ENCODE assay signal across 21 cellular contexts in genomic region chr20:621115-621756, GRCh38. TPM values are rescaled to one million over a fixed set of nuclear protein-coding genes. Genes with fewer than 3 reads are reported as not detected.
DNase-seq lines count a peak whose midpoint lies in the region; ATAC-seq and TF ChIP-seq lines count a peak whose summit lies in the region.
"Had no signal": no experiment of that assay in that cellular context is flagged by ENCODE, and none has a peak within 500 bp of the region (broad histone marks: within the 10 kb centered on the region; RNA-seq: fewer than 3 reads in every experiment).

No MANE protein-coding gene starts in this region.

- ATAC-seq in GM23338 (peak; percentile 55), HG02678 (IDR thresholded peaks at IDR 0.05; ENCODE audit: unreplicated experiment) (no peak), GM18505 (IDR thresholded peaks at IDR 0.05; ENCODE audit: unreplicated experiment) (no peak)
- ATAC-seq: pancreas had no signal

- peaks cover 18% of the 10 kb centered on the region for H3K4me1 Mint-ChIP-seq in GM23338

- H2AFZ ChIP-seq in GM23338 (peak overlapping the region; percentile 77; the same call in 1 of the 2 replicates), smooth muscle cell (ENCODE audit: low read depth) (no peak overlapping the region)

- no peaks in the 10 kb centered on the region for H3K36me3 ChIP-seq in GM23338 (ENCODE audit: insufficient read depth)
- H3K36me3 ChIP-seq in smooth muscle cell (ENCODE audit: low read depth), result no peaks in the 10 kb centered on the region
- no peaks in the 10 kb centered on the region for H3K36me3 ChIP-seq in tibial nerve
- H3K36me3 ChIP-seq: adrenal gland, pancreas had no signal

- H3K27ac Mint-ChIP-seq in GM23338, result no peak overlapping the region
- H3K27ac Mint-ChIP-seq: activated CD4-positive, alpha-beta memory T cell treated with anti-CD3 and anti-CD28 coated beads for 36 hours; activated T-helper 1 cell treated with anti-CD3 and anti-CD28 coated beads, Interleukin-12 subunit alpha, Interleukin-12 subunit beta, Interleukin-2, Interleukin-4 antibody, amounts not matched to agents 30 ng/mL and 10 ng/mL and 1 ng/mL, durations not matched to agents 14 hours and 24 hours and 36 hours had no signal

- H3K4me3 Mint-ChIP-seq in GM23338, result no peak overlapping the region
- H3K4me3 Mint-ChIP-seq: activated CD4-positive, alpha-beta memory T cell treated with anti-CD3 and anti-CD28 coated beads for 36 hours; activated T-helper 1 cell treated with anti-CD3 and anti-CD28 coated beads, Interleukin-12 subunit alpha, Interleukin-12 subunit beta, Interleukin-2, Interleukin-4 antibody, amounts not matched to agents 30 ng/mL and 10 ng/mL and 1 ng/mL, durations not matched to agents 14 hours and 24 hours and 36 hours had no signal

- no peaks in the 10 kb centered on the region; the same call in 2 of the 3 replicates for H3K36me3 Mint-ChIP-seq in GM23338 (ENCODE audit: low read depth)
- H3K36me3 Mint-ChIP-seq: activated CD4-positive, alpha-beta memory T cell treated with anti-CD3 and anti-CD28 coated beads for 36 hours had no signal

- H3K27me3 Mint-ChIP-seq in GM23338 (ENCODE audit: insufficient read depth, low read depth, poor library complexity), result peaks cover 3% of the 10 kb centered on the region

- no peak for TF ChIP-seq EP300 in tibial nerve (IDR thresholded peaks at IDR 0.05)

- H3K27me3 ChIP-seq in GM23338 (ENCODE audit: insufficient read depth), result no peaks in the 10 kb centered on the region
- H3K27me3 ChIP-seq in smooth muscle cell (ENCODE audit: low read depth), result no peaks in the 10 kb centered on the region
- peaks cover 0 to 22% of the 10 kb centered on the region in 2 donors for H3K27me3 ChIP-seq in tibial nerve

- H3F3A ChIP-seq in GM23338 (replicated peaks; ENCODE audit: low read depth), result no peaks in the 10 kb centered on the region
- H3F3A ChIP-seq in smooth muscle cell (ENCODE audit: low read depth), result no peaks in the 10 kb centered on the region

- no peak overlapping the region for H3K9ac ChIP-seq in smooth muscle cell (ENCODE audit: low read depth)

- H3K27ac ChIP-seq in GM23338 (ENCODE audit: low read depth) (no peak overlapping the region), smooth muscle cell (ENCODE audit: low read depth) (no peak overlapping the region), tibial nerve (no peak overlapping the region)
- H3K27ac ChIP-seq: adrenal gland, C4-2B, pancreas, SK-N-MC had no signal

- DNase-seq in GM23338 (ENCODE audit: low spot score) (no peak), NB4 (ENCODE audit: low read depth) (peak; percentile 31), epithelial cell of esophagus (ENCODE audit: low read depth) (peak; percentile 47), smooth muscle cell (lab: John Stamatoyannopoulos, UW; ENCODE audit: unreplicated experiment) (no peak), tibial nerve (ENCODE audit: low spot score in 2 of 2) (no peak)
- DNase-seq: activated CD4-positive, alpha-beta memory T cell treated with anti-CD3 and anti-CD28 coated beads for 36 hours; adrenal gland; DND-41; NCI-H1092 treated with DMSO at 0.1 percent for 48 hours; NK-92 treated with Interleukin-12 subunit alpha and Interleukin-12 subunit beta, amount 100 ng/mL, for 24 hours; pancreas; small intestine; stimulated activated naive CD4-positive, alpha-beta T cell had no signal

- no peak overlapping the region for H3K4me3 ChIP-seq in GM23338
- H3K4me3 ChIP-seq in NB4 (ENCODE audit: low read depth, low read length), result no peak overlapping the region
- H3K4me3 ChIP-seq in epithelial cell of esophagus (ENCODE audit: low read length), result no peak overlapping the region
- H3K4me3 ChIP-seq in smooth muscle cell, result no peak overlapping the region
- H3K4me3 ChIP-seq in tibial nerve, result no peak overlapping the region
- H3K4me3 ChIP-seq: adrenal gland, pancreas, SK-N-MC had no signal

- no peaks in the 10 kb centered on the region for H3K9me3 ChIP-seq in smooth muscle cell (replicated peaks; ENCODE audit: low read depth)
- peaks cover 0 to 16% (median 0%) of the 10 kb centered on the region in 4 donors for H3K9me3 ChIP-seq in tibial nerve
- H3K9me3 ChIP-seq: adrenal gland had no signal

- peaks cover 8% of the 10 kb centered on the region; the same call in 2 of the 3 replicates for H3K9me3 Mint-ChIP-seq in GM23338
- H3K9me3 Mint-ChIP-seq: activated T-helper 1 cell treated with anti-CD3 and anti-CD28 coated beads, Interleukin-12 subunit alpha, Interleukin-12 subunit beta, Interleukin-2, Interleukin-4 antibody, amounts not matched to agents 30 ng/mL and 10 ng/mL and 1 ng/mL, durations not matched to agents 14 hours and 24 hours and 36 hours had no signal

- TF ChIP-seq POLR2A in NB4 (IDR thresholded peaks at IDR 0.05; ENCODE audit: extremely low read depth, insufficient read length) (no peak), tibial nerve (IDR thresholded peaks at IDR 0.05) (no peak), GM18505 (IDR thresholded peaks at IDR 0.05; ENCODE audit: borderline replicate concordance, extremely low read depth, insufficient read depth, insufficient read length) (no peak)

- H3K4me1 ChIP-seq in GM23338 (ENCODE audit: insufficient read depth) (0 out of 2 replicates have a peak, but pooled peaks cover 3% of the 10 kb centered on the region), smooth muscle cell (ENCODE audit: low read depth) (no peaks in the 10 kb centered on the region), tibial nerve (no peaks in the 10 kb centered on the region)
- H3K4me1 ChIP-seq: adrenal gland, pancreas had no signal

- WGBS in smooth muscle cell (ENCODE audit: low lambda C conversion rate), result 39% methylated on average over 5 of the region's 5 CpGs
- WGBS in tibial nerve, 2 donors, result 31 to 47% methylated on average over 5 of the region's 5 CpGs

- no peak overlapping the region for H3K4me2 ChIP-seq in GM23338
- H3K4me2 ChIP-seq in smooth muscle cell, result peak overlapping the region; percentile 6

- H3K79me2 ChIP-seq in GM23338 (replicated peaks; ENCODE audit: insufficient read depth) (no peaks in the 10 kb centered on the region), smooth muscle cell (ENCODE audit: low read depth) (no peaks in the 10 kb centered on the region)

- H3K9me2 ChIP-seq in GM23338 (ENCODE audit: insufficient read depth), result no peaks in the 10 kb centered on the region

- no peaks in the 10 kb centered on the region for H4K20me1 ChIP-seq in GM23338 (replicated peaks; ENCODE audit: insufficient read depth)
- H4K20me1 ChIP-seq in smooth muscle cell (ENCODE audit: low read depth), result no peaks in the 10 kb centered on the region

- no peak for TF ChIP-seq CTCF in GM23338 (conservative IDR thresholded peaks at IDR 0.05; ENCODE audit: low read depth in 2 of 2)
- TF ChIP-seq CTCF in NB4 (IDR thresholded peaks at IDR 0.05; ENCODE audit: low read depth, low read length), result no peak
- TF ChIP-seq CTCF in epithelial cell of esophagus (IDR thresholded peaks at IDR 0.05; ENCODE audit: insufficient read depth, low read depth, low read length, missing control alignments), result no peak
- no peak for TF ChIP-seq CTCF in smooth muscle cell (IDR thresholded peaks at IDR 0.05; ENCODE audit: borderline replicate concordance, insufficient read depth, poor library complexity, severe bottlenecking)
- no peak for TF ChIP-seq CTCF in tibial nerve (IDR thresholded peaks at IDR 0.05)

TF ChIP-seq in GM23338, 12 proteins besides CTCF, POLR2A, EP300 and RAD21:
- TF ChIP-seq, protein P1, sequence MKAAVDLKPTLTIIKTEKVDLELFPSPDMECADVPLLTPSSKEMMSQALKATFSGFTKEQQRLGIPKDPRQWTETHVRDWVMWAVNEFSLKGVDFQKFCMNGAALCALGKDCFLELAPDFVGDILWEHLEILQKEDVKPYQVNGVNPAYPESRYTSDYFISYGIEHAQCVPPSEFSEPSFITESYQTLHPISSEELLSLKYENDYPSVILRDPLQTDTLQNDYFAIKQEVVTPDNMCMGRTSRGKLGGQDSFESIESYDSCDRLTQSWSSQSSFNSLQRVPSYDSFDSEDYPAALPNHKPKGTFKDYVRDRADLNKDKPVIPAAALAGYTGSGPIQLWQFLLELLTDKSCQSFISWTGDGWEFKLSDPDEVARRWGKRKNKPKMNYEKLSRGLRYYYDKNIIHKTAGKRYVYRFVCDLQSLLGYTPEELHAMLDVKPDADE (IDR thresholded peaks at IDR 0.05), result no peak
- peak; percentile 15; the same call in 1 of the 2 replicates for TF ChIP-seq CREB1 (CRISPR knock-in tag; IDR thresholded peaks at IDR 0.05; ENCODE audit: low read depth)

RNA-seq across cellular contexts. Expression of gene TCF15, which starts 11.1 kb away (rescaled TPM):
- 2.0 and 3.8 TPM in 2 replicates for total RNA-seq in GM23338 (2014; rRNA removed; shearing (Covaris generic))
- polyA plus RNA-seq in GM23338 (2016; fragmentation: Nextera tagmentation; extraction: Ambion mirVana), result 4.0 and 4.2 TPM in 2 replicates
- total RNA-seq in smooth muscle cell, result not detected in 2 replicates
- 0.37 TPM in 1 of 2 replicates, not detected in the other for polyA plus RNA-seq in smooth muscle cell
- total RNA-seq in tibial nerve, result 1 to 10 TPM in 2 of 4 donors, under 1 TPM in 1, not detected in 1; 0.30 to 4.5 (median 1.1) TPM
- total RNA-seq: activated CD4-positive, alpha-beta memory T cell treated with anti-CD3 and anti-CD28 coated beads for 36 hours; HT-29; mononuclear cell had no signal

RNA-seq across cellular contexts. Expression of gene SRXN1, which starts 31.8 kb away (rescaled TPM):
- total RNA-seq in GM23338 (2014; rRNA removed; shearing (Covaris generic)), result 18.6 and 26.6 TPM in 2 replicates
- polyA plus RNA-seq in GM23338 (2016; fragmentation: Nextera tagmentation; extraction: Ambion mirVana) (8.0 and 8.4 TPM in 2 replicates), smooth muscle cell (26.9 and 32.2 TPM in 2 replicates)
- total RNA-seq in smooth muscle cell (24.3 and 27.2 TPM in 2 replicates), tibial nerve (10 to 100 TPM; 15.1 to 31.8 (median 19.5) TPM)

RNA-seq across cellular contexts. Expression of gene SCRT2, which starts 54.4 kb away (rescaled TPM):
- 0.31 and 0.35 TPM in 2 replicates for total RNA-seq in GM23338 (2014; rRNA removed; shearing (Covaris generic))
- polyA plus RNA-seq in GM23338 (2016; fragmentation: Nextera tagmentation; extraction: Ambion mirVana), result 0.28 TPM in 1 of 2 replicates, not detected in the other
- total RNA-seq in smooth muscle cell, result not detected in 2 replicates
- not detected in 2 replicates for polyA plus RNA-seq in smooth muscle cell
- total RNA-seq in tibial nerve, result not detected
- total RNA-seq: activated CD4-positive, alpha-beta memory T cell treated with anti-CD3 and anti-CD28 coated beads for 36 hours; activated T-helper 1 cell treated with anti-CD3 and anti-CD28 coated beads, Interleukin-12 subunit alpha, Interleukin-12 subunit beta, Interleukin-2, Interleukin-4 antibody, amounts not matched to agents 30 ng/mL and 10 ng/mL and 1 ng/mL, durations not matched to agents 14 hours and 24 hours and 36 hours; adrenal gland; HT-29; mononuclear cell; urinary bladder had no signal
- polyA plus RNA-seq: adrenal gland, small intestine, urinary bladder had no signal

Comparison
In these comparisons a context has a peak if more than half of its experiments do, and no peak if none do; other contexts are left out.
1. DNase-seq: peak in NB4 (single experiment) and epithelial cell of esophagus (single experiment); none in GM23338 (single experiment), smooth muscle cell (single experiment) and tibial nerve (0 of 2).